1 cellular context compared by ENCODE assay signal in genomic region chr1:3858231-3858981, GRCh38.
TF ChIP-seq lines count a peak whose summit lies in the region.

No MANE protein-coding gene starts in this region.

TF ChIP-seq in K562, 482 proteins besides CTCF, POLR2A, EP300 and RAD21:
- TF ChIP-seq E2F6 (IDR thresholded peaks at IDR 0.05; ENCODE audit: borderline replicate concordance in 1 of 2, extremely low read depth in 1 of 2, insufficient read depth in 1 of 2, insufficient read length in 1 of 2, low read depth in 1 of 2, low read length in 1 of 2, poor library complexity in 1 of 2, severe bottlenecking in 1 of 2), result peak; percentile 42 to 75
- TF ChIP-seq, protein P1, sequence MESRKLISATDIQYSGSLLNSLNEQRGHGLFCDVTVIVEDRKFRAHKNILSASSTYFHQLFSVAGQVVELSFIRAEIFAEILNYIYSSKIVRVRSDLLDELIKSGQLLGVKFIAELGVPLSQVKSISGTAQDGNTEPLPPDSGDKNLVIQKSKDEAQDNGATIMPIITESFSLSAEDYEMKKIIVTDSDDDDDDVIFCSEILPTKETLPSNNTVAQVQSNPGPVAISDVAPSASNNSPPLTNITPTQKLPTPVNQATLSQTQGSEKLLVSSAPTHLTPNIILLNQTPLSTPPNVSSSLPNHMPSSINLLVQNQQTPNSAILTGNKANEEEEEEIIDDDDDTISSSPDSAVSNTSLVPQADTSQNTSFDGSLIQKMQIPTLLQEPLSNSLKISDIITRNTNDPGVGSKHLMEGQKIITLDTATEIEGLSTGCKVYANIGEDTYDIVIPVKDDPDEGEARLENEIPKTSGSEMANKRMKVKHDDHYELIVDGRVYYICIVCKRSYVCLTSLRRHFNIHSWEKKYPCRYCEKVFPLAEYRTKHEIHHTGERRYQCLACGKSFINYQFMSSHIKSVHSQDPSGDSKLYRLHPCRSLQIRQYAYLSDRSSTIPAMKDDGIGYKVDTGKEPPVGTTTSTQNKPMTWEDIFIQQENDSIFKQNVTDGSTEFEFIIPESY (CRISPR knock-in tag; IDR thresholded peaks at IDR 0.05), result peak; percentile 94
- TF ChIP-seq L3MBTL2 (IDR thresholded peaks at IDR 0.05), result peak; percentile 73; the same call in 1 of the 2 replicates
- peak; percentile 38; the same call in 1 of the 2 replicates for TF ChIP-seq BHLHE40 (IDR thresholded peaks at IDR 0.05; ENCODE audit: low read length)
- 0 out of 2 replicates have a peak, but pooled peaks have one; percentile 12 for TF ChIP-seq HCFC1 (IDR thresholded peaks at IDR 0.05; ENCODE audit: low read depth, low read length)
- TF ChIP-seq ZNF316 (IDR thresholded peaks at IDR 0.05), result peak; percentile 6; the same call in 1 of the 2 replicates
- no peak for TF ChIP-seq HOXB6 (CRISPR knock-in tag; IDR thresholded peaks at IDR 0.05; ENCODE audit: borderline replicate concordance)
- no peak for TF ChIP-seq MEF2D (tag; conservative IDR thresholded peaks at IDR 0.05; ENCODE audit: low read depth)
- TF ChIP-seq, protein P2, sequence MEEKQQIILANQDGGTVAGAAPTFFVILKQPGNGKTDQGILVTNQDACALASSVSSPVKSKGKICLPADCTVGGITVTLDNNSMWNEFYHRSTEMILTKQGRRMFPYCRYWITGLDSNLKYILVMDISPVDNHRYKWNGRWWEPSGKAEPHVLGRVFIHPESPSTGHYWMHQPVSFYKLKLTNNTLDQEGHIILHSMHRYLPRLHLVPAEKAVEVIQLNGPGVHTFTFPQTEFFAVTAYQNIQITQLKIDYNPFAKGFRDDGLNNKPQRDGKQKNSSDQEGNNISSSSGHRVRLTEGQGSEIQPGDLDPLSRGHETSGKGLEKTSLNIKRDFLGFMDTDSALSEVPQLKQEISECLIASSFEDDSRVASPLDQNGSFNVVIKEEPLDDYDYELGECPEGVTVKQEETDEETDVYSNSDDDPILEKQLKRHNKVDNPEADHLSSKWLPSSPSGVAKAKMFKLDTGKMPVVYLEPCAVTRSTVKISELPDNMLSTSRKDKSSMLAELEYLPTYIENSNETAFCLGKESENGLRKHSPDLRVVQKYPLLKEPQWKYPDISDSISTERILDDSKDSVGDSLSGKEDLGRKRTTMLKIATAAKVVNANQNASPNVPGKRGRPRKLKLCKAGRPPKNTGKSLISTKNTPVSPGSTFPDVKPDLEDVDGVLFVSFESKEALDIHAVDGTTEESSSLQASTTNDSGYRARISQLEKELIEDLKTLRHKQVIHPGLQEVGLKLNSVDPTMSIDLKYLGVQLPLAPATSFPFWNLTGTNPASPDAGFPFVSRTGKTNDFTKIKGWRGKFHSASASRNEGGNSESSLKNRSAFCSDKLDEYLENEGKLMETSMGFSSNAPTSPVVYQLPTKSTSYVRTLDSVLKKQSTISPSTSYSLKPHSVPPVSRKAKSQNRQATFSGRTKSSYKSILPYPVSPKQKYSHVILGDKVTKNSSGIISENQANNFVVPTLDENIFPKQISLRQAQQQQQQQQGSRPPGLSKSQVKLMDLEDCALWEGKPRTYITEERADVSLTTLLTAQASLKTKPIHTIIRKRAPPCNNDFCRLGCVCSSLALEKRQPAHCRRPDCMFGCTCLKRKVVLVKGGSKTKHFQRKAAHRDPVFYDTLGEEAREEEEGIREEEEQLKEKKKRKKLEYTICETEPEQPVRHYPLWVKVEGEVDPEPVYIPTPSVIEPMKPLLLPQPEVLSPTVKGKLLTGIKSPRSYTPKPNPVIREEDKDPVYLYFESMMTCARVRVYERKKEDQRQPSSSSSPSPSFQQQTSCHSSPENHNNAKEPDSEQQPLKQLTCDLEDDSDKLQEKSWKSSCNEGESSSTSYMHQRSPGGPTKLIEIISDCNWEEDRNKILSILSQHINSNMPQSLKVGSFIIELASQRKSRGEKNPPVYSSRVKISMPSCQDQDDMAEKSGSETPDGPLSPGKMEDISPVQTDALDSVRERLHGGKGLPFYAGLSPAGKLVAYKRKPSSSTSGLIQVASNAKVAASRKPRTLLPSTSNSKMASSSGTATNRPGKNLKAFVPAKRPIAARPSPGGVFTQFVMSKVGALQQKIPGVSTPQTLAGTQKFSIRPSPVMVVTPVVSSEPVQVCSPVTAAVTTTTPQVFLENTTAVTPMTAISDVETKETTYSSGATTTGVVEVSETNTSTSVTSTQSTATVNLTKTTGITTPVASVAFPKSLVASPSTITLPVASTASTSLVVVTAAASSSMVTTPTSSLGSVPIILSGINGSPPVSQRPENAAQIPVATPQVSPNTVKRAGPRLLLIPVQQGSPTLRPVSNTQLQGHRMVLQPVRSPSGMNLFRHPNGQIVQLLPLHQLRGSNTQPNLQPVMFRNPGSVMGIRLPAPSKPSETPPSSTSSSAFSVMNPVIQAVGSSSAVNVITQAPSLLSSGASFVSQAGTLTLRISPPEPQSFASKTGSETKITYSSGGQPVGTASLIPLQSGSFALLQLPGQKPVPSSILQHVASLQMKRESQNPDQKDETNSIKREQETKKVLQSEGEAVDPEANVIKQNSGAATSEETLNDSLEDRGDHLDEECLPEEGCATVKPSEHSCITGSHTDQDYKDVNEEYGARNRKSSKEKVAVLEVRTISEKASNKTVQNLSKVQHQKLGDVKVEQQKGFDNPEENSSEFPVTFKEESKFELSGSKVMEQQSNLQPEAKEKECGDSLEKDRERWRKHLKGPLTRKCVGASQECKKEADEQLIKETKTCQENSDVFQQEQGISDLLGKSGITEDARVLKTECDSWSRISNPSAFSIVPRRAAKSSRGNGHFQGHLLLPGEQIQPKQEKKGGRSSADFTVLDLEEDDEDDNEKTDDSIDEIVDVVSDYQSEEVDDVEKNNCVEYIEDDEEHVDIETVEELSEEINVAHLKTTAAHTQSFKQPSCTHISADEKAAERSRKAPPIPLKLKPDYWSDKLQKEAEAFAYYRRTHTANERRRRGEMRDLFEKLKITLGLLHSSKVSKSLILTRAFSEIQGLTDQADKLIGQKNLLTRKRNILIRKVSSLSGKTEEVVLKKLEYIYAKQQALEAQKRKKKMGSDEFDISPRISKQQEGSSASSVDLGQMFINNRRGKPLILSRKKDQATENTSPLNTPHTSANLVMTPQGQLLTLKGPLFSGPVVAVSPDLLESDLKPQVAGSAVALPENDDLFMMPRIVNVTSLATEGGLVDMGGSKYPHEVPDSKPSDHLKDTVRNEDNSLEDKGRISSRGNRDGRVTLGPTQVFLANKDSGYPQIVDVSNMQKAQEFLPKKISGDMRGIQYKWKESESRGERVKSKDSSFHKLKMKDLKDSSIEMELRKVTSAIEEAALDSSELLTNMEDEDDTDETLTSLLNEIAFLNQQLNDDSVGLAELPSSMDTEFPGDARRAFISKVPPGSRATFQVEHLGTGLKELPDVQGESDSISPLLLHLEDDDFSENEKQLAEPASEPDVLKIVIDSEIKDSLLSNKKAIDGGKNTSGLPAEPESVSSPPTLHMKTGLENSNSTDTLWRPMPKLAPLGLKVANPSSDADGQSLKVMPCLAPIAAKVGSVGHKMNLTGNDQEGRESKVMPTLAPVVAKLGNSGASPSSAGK (IDR thresholded peaks at IDR 0.05), result peak; percentile 75
- peak; percentile 73 for TF ChIP-seq MAX (CRISPR knock-in tag; IDR thresholded peaks at IDR 0.05)
